Comparison of ENCODE assay signal across 8 cellular contexts in genomic region chr2:1769703-1770422, GRCh38. TPM values are rescaled to one million over a fixed set of nuclear protein-coding genes. Genes with fewer than 3 reads are reported as not detected.
DNase-seq lines count a peak whose midpoint lies in the region; ATAC-seq and TF ChIP-seq lines count a peak whose summit lies in the region.

No MANE protein-coding gene starts in this region.

- TF ChIP-seq CTCF in AG09309 (IDR thresholded peaks at IDR 0.05; ENCODE audit: control insufficient read depth, insufficient read depth, low read depth, low read length, missing control alignments): peak; percentile 80
- peak; percentile 89 for TF ChIP-seq CTCF in chondrocyte (IDR thresholded peaks at IDR 0.05)

- peaks cover 9% of the 10 kb centered on the region for H3K27me3 Mint-ChIP-seq in chondrocyte (ENCODE audit: low read depth)

- H3K27ac Mint-ChIP-seq in chondrocyte (ENCODE audit: unreplicated experiment): no peak overlapping the region

- ATAC-seq in GM19043 (IDR thresholded peaks at IDR 0.05; ENCODE audit: low read depth, unreplicated experiment) (peak; percentile 53), SK-N-SH treated with all-trans-retinoic acid at 6 μM for 48 hours (peak; percentile 90), HG03095 (IDR thresholded peaks at IDR 0.05; ENCODE audit: unreplicated experiment) (no peak)

- H3K4me3 Mint-ChIP-seq in chondrocyte (ENCODE audit: unreplicated experiment): no peak overlapping the region

- DNase-seq in AG09309 (ENCODE audit: low read depth): no peak
- peak; percentile 49 for DNase-seq in NCI-H1048 (lab: John Stamatoyannopoulos, UW)
- DNase-seq in chondrocyte (ENCODE audit: low spot score): no peak
- peak; percentile 90 for DNase-seq in left kidney (ENCODE audit: low read depth, low spot score)
- peak in 2 of 3 donors; percentile 27 to 51 for DNase-seq in stimulated activated CD4-positive, alpha-beta T cell treated with anti-CD3 and anti-CD28 coated beads, TNF-alpha, amount 100 ng/mL, for 48 hours (ENCODE audit: low read depth in 3 of 3)

- H3K36me3 Mint-ChIP-seq in chondrocyte (ENCODE audit: low read depth): no peaks in the 10 kb centered on the region

- H3K4me1 Mint-ChIP-seq in chondrocyte (ENCODE audit: low read depth): peaks cover 28% of the 10 kb centered on the region

- H3K4me3 ChIP-seq in AG09309 (ENCODE audit: control insufficient read depth, low read depth, low read length): no peak overlapping the region

- H3K9me3 Mint-ChIP-seq in chondrocyte (ENCODE audit: low read depth): peaks cover 3% of the 10 kb centered on the region

TF ChIP-seq in SK-N-SH treated with all-trans-retinoic acid at 6 μM for 48 hours, 23 proteins besides CTCF, POLR2A, EP300 and RAD21:
- TF ChIP-seq RARB (CRISPR knock-in tag; IDR thresholded peaks at IDR 0.05) (no peak), CSRNP3 (CRISPR knock-in tag; IDR thresholded peaks at IDR 0.05) (no peak), PATZ1 (CRISPR knock-in tag; IDR thresholded peaks at IDR 0.05; ENCODE audit: borderline replicate concordance) (no peak), ZFP3 (CRISPR knock-in tag; IDR thresholded peaks at IDR 0.05) (no peak), ISL1 (CRISPR knock-in tag; IDR thresholded peaks at IDR 0.05) (no peak), ZNF70 (CRISPR knock-in tag; IDR thresholded peaks at IDR 0.05) (no peak), PPARA (CRISPR knock-in tag; IDR thresholded peaks at IDR 0.05; ENCODE audit: borderline replicate concordance) (no peak), CSDC2 (CRISPR knock-in tag; IDR thresholded peaks at IDR 0.05) (no peak), ZFP30 (CRISPR knock-in tag; IDR thresholded peaks at IDR 0.05) (no peak), BACH2 (CRISPR knock-in tag; IDR thresholded peaks at IDR 0.05; ENCODE audit: borderline replicate concordance) (no peak), ZNF8 (CRISPR knock-in tag; IDR thresholded peaks at IDR 0.05) (no peak)

RNA-seq across cellular contexts. Expression of gene PXDN, which starts 25.5 kb away (rescaled TPM):
- 499 to 576 TPM (median 571 TPM) in 3 replicates for total RNA-seq in chondrocyte

Comparison
In these comparisons a context has a peak if more than half of its experiments do, and no peak if none do; other contexts are left out.
1. DNase-seq: peak in NCI-H1048 (single experiment), left kidney (single experiment) and stimulated activated CD4-positive, alpha-beta T cell treated with anti-CD3 and anti-CD28 coated beads, TNF-alpha, amount 100 ng/mL, for 48 hours (2 of 3); none in AG09309 (single experiment) and chondrocyte (single experiment).